Comparison of ENCODE assay signal across 11 cellular contexts in genomic region chr20:37758332-37758731, GRCh38.
A peak's percentile ranks its signal among the peaks of the same experiment; 100 is the strongest.
DNase-seq lines count a peak whose midpoint lies in the region; ATAC-seq and TF ChIP-seq lines count a peak whose summit lies in the region.
"Had no signal": no experiment of that assay in that cellular context is flagged by ENCODE, and none has a peak within 500 bp of the region (broad histone marks: within the 10 kb centered on the region; RNA-seq: fewer than 3 reads in every experiment).

No MANE protein-coding gene starts in this region.

- no peak overlapping the region for H3K9ac ChIP-seq in BLaER1

- CTCF ChIA-PET in WTC11 (lab: Charles Lee), result interaction anchor here (0.6 to 1.7 kb wide), 26 partner anchors 9 to 643 kb away, joined by 3 to 19 read pairs (median 4); no protein-coding TSS in a partner anchor

- no peak overlapping the region for H3K4me3 Mint-ChIP-seq in WTC11
- H3K4me3 Mint-ChIP-seq: IgD-negative memory B cell had no signal

- in situ Hi-C loops in GM13977 (cut with MboI; ENCODE audit: low pct_unique_long_range_greater_than_20kb, low sequenced_read_pairs, unreplicated experiment), result no loop called here

- no peaks in the 10 kb centered on the region for H3K27me3 Mint-ChIP-seq in WTC11 (ENCODE audit: low read depth)
- H3K27me3 Mint-ChIP-seq: IgD-negative memory B cell had no signal

- H3K4me1 Mint-ChIP-seq in WTC11, result no peaks in the 10 kb centered on the region

- H3K4me3 ChIP-seq in BLaER1 (no peak overlapping the region), esophagus squamous epithelium (no peak overlapping the region)

- no peaks in the 10 kb centered on the region for H3K27me3 ChIP-seq in BLaER1
- H3K27me3 ChIP-seq in esophagus squamous epithelium, result no peaks in the 10 kb centered on the region

- intact Hi-C loops in esophagus squamous epithelium (cut with DNase I), result no loop called here

- no peaks in the 10 kb centered on the region for H3K9me3 Mint-ChIP-seq in WTC11
- H3K9me3 Mint-ChIP-seq: IgD-negative memory B cell had no signal

- no peak overlapping the region for H3K27ac Mint-ChIP-seq in WTC11
- H3K27ac Mint-ChIP-seq: IgD-negative memory B cell had no signal

- POLR2A ChIA-PET in WTC11 (lab: Charles Lee), result interaction anchor here (0.5 to 0.9 kb wide), 3 partner anchors 8 to 453 kb away, joined by 3 to 4 read pairs (median 3); partner anchors contain the start of gene CTNNBL1

- DNase-seq in GM13977 (ENCODE audit: low spot score) (no peak), WTC11 (ENCODE audit: low spot score) (peak; percentile 70), iPS DF 4.7 (ENCODE audit: extremely low read depth, low spot score) (peak; percentile 11), middle frontal gyrus (ENCODE audit: extremely low spot score, low spot score) (no peak), esophagus squamous epithelium (lab: John Stamatoyannopoulos, UW) (no peak), NCI-H446 treated with DMSO at 0.1 percent for 48 hours (lab: John Stamatoyannopoulos, UW) (no peak)
- DNase-seq: activated naive CD4-positive, alpha-beta T cell; NCI-H774 had no signal

- no peak for TF ChIP-seq POLR2A in esophagus squamous epithelium (IDR thresholded peaks at IDR 0.05)

- H3K36me3 Mint-ChIP-seq in WTC11, result no peaks in the 10 kb centered on the region; the same call in 1 of the 2 replicates

- TF ChIP-seq CTCF in GM13977 (IDR thresholded peaks at IDR 0.05; ENCODE audit: extremely low read depth, insufficient read depth, missing control alignments) (peak; percentile 10), WTC11 (IDR thresholded peaks at IDR 0.05) (peak; percentile 32; the same call in 1 of the 2 replicates), esophagus squamous epithelium (IDR thresholded peaks at IDR 0.05) (peak in 2 of 6 experiments; percentile 8 to 23)

- ATAC-seq in WTC11 (peak; percentile 97), HG03196 (IDR thresholded peaks at IDR 0.05; ENCODE audit: unreplicated experiment) (no peak)

- H4K20me1 ChIP-seq in BLaER1, result no peaks in the 10 kb centered on the region

- H3K36me3 ChIP-seq in BLaER1 (peaks cover 58% of the 10 kb centered on the region), esophagus squamous epithelium (peaks cover 0 to 54% (median 0%) of the 10 kb centered on the region in 3 donors)

- H3K4me1 ChIP-seq in BLaER1, result peaks cover 27% of the 10 kb centered on the region
- no peaks in the 10 kb centered on the region for H3K4me1 ChIP-seq in esophagus squamous epithelium

- no peaks in the 10 kb centered on the region for H3K9me3 ChIP-seq in BLaER1
- H3K9me3 ChIP-seq in esophagus squamous epithelium, result no peaks in the 10 kb centered on the region

- no peak overlapping the region for H3K27ac ChIP-seq in BLaER1
- H3K27ac ChIP-seq in esophagus squamous epithelium, result no peak overlapping the region

- H3K4me2 ChIP-seq in BLaER1, result peak overlapping the region; percentile 33; the same call in 1 of the 2 replicates

- WGBS in esophagus squamous epithelium, 2 donors, result 84 to 92% methylated on average over 4 to 5 of the region's 5 CpGs

TF ChIP-seq in WTC11, 78 proteins besides CTCF, POLR2A, EP300 and RAD21:
- TF ChIP-seq RELA (CRISPR knock-in tag; IDR thresholded peaks at IDR 0.05; ENCODE audit: borderline replicate concordance) (no peak), EMX1 (CRISPR knock-in tag; IDR thresholded peaks at IDR 0.05) (no peak), RORB (CRISPR knock-in tag; IDR thresholded peaks at IDR 0.05) (no peak), ATF1 (CRISPR knock-in tag; IDR thresholded peaks at IDR 0.05) (no peak), ATF2 (CRISPR knock-in tag; IDR thresholded peaks at IDR 0.05; ENCODE audit: borderline replicate concordance, low read depth) (no peak), ZNF425 (CRISPR knock-in tag; conservative IDR thresholded peaks at IDR 0.05) (no peak), ZNF671 (CRISPR knock-in tag; IDR thresholded peaks at IDR 0.05) (no peak), E2F5 (CRISPR knock-in tag; IDR thresholded peaks at IDR 0.05) (no peak), AR (CRISPR knock-in tag; IDR thresholded peaks at IDR 0.05) (no peak), CDX4 (CRISPR knock-in tag; IDR thresholded peaks at IDR 0.05; ENCODE audit: borderline replicate concordance) (no peak)

Comparison
In these comparisons a context has a peak if more than half of its experiments do, and no peak if none do; other contexts are left out.
1. DNase-seq: peak in WTC11 (single experiment) and iPS DF 4.7 (single experiment); none in GM13977 (single experiment), middle frontal gyrus (single experiment), esophagus squamous epithelium (single experiment) and NCI-H446 treated with DMSO at 0.1 percent for 48 hours (single experiment).